In genomic region chr9:36151306-36152210, GRCh38 we compare ENCODE assay signal across 8 cellular contexts. TPM values are rescaled to one million over a fixed set of nuclear protein-coding genes. Genes with fewer than 3 reads are reported as not detected.
DNase-seq lines count a peak whose midpoint lies in the region; ATAC-seq and TF ChIP-seq lines count a peak whose summit lies in the region.

No MANE protein-coding gene starts in this region.

- H3K4me1 ChIP-seq in PC-3 (ENCODE audit: insufficient read depth, low read length) = peaks cover 28% of the 10 kb centered on the region
- H3K4me1 ChIP-seq in right cardiac atrium (ENCODE audit: control insufficient read depth, insufficient read depth, low read length) = peaks cover 11% of the 10 kb centered on the region

- H3K9me3 Mint-ChIP-seq in activated T-helper 17 cell treated with anti-CD3 and anti-CD28 coated beads, Interleukin-2, amount 50 U/mL, for 72 hours = no peaks in the 10 kb centered on the region

- intact Hi-C loops in PC-3 (cut with micrococcal nuclease) = no loop called here
- intact Hi-C loops in right cardiac atrium (cut with DNase I) = no loop called here

- H3F3A ChIP-seq in PC-3 (ENCODE audit: low read length, unreplicated experiment) = no peaks in the 10 kb centered on the region

- peak; percentile 78 for ATAC-seq in GM18505 (IDR thresholded peaks at IDR 0.05; ENCODE audit: unreplicated experiment)
- ATAC-seq in HG02884 (IDR thresholded peaks at IDR 0.05; ENCODE audit: unreplicated experiment) = peak; percentile 79
- peak; percentile 37 for ATAC-seq in PC-3
- ATAC-seq in activated T-helper 17 cell treated with anti-CD3 and anti-CD28 coated beads, Interleukin-2, amount 50 U/mL, for 72 hours (replicated peaks) = peak; percentile 88
- ATAC-seq in right cardiac atrium = peak; percentile 32 to 56

- POLR2A ChIA-PET in PC-3 (lab: Charles Lee; ENCODE audit: unreplicated experiment) = no interaction called here

- peak overlapping the region; percentile 92 for H3K27ac Mint-ChIP-seq in activated T-helper 17 cell treated with anti-CD3 and anti-CD28 coated beads, Interleukin-2, amount 50 U/mL, for 72 hours

- H3K9ac ChIP-seq in PC-3 (ENCODE audit: low read length) = no peak overlapping the region

- H3K27me3 ChIP-seq in PC-3 (ENCODE audit: low read length) (no peaks in the 10 kb centered on the region), right cardiac atrium (ENCODE audit: control insufficient read depth, insufficient read depth) (no peaks in the 10 kb centered on the region)

- H3K27ac ChIP-seq in PC-3 (ENCODE audit: low read length) (no peak overlapping the region), right cardiac atrium (ENCODE audit: low read length) (peak overlapping the region; percentile 61)

- TF ChIP-seq CTCF in PC-3 (conservative IDR thresholded peaks at IDR 0.05; ENCODE audit: low read depth, low read length) = no peak

- no peak overlapping the region for H3K4me3 ChIP-seq in PC-3 (ENCODE audit: low read length)
- no peak overlapping the region for H3K4me3 ChIP-seq in right cardiac atrium (ENCODE audit: low read length)

- no peaks in the 10 kb centered on the region for H3K79me2 ChIP-seq in PC-3 (ENCODE audit: low read length)

- DNase-seq in PC-3 (peak; percentile 14), right cardiac atrium (peak; percentile 65 to 82 (median 79)), NCI-H1436 (lab: John Stamatoyannopoulos, UW) (no peak), OCI-M2 (lab: John Stamatoyannopoulos, UW; ENCODE audit: unreplicated experiment) (no peak)
- peak; percentile 69 to 79 for DNase-seq in stimulated activated CD4-positive, alpha-beta T cell treated with anti-CD3 and anti-CD28 coated beads, Interleukin-4, amount 100 ng/mL, for 48 hours (ENCODE audit: low read depth in 2 of 2)

- no peak overlapping the region for H3K4me2 ChIP-seq in PC-3 (ENCODE audit: low read length)

- peak overlapping the region; percentile 84 for H3K4me3 Mint-ChIP-seq in activated T-helper 17 cell treated with anti-CD3 and anti-CD28 coated beads, Interleukin-2, amount 50 U/mL, for 72 hours

- no TSS peak for BruUV-seq in PC-3 (replicated peaks; lab: Mats Ljungman, UMichigan)

- H3K9me2 ChIP-seq in PC-3 (replicated peaks; ENCODE audit: low read length) = no peaks in the 10 kb centered on the region

- no peak overlapping the region for H2AFZ ChIP-seq in PC-3 (ENCODE audit: low read length)

- H4K20me1 ChIP-seq in PC-3 (ENCODE audit: low read length) = no peaks in the 10 kb centered on the region

- peak; percentile 56 for TF ChIP-seq POLR2A in GM18505 (IDR thresholded peaks at IDR 0.05; ENCODE audit: borderline replicate concordance, extremely low read depth, insufficient read depth, insufficient read length)

- H3K36me3 ChIP-seq in PC-3 (ENCODE audit: low read depth, low read length) = peaks cover 2% of the 10 kb centered on the region; the same call in 1 of the 2 replicates

- H3K9me3 ChIP-seq in PC-3 (ENCODE audit: low read length) = no peaks in the 10 kb centered on the region
- H3K9me3 ChIP-seq in right cardiac atrium (ENCODE audit: control insufficient read depth, low read length) = no peaks in the 10 kb centered on the region

- H3K4me1 Mint-ChIP-seq in activated T-helper 17 cell treated with anti-CD3 and anti-CD28 coated beads, Interleukin-2, amount 50 U/mL, for 72 hours = peaks cover 42% of the 10 kb centered on the region

- H3K36me3 Mint-ChIP-seq in activated T-helper 17 cell treated with anti-CD3 and anti-CD28 coated beads, Interleukin-2, amount 50 U/mL, for 72 hours (ENCODE audit: low read depth) = peaks cover 28% of the 10 kb centered on the region

- WGBS in right cardiac atrium = 65% methylated on average over 14 of the region's 14 CpGs

- CTCF ChIA-PET in PC-3 (lab: Charles Lee) = no interaction called here

- H3K27me3 Mint-ChIP-seq in activated T-helper 17 cell treated with anti-CD3 and anti-CD28 coated beads, Interleukin-2, amount 50 U/mL, for 72 hours = no peaks in the 10 kb centered on the region

RNA-seq across cellular contexts. Expression of gene GLIPR2, which starts 15.0 kb away (rescaled TPM):
- total RNA-seq in PC-3 (2014; rRNA removed) (6.7 and 10.1 TPM in 2 replicates), right cardiac atrium (10 to 100 TPM in 3 of 4 donors, 1 to 10 TPM in 1; 9.0 to 23.2 (median 14.7) TPM)
- total RNA-seq in activated T-helper 17 cell treated with anti-CD3 and anti-CD28 coated beads, Interleukin-2, amount 50 U/mL, for 72 hours = 10 to 100 TPM; 10.2 to 10.7 TPM
- 8.8 TPM for polyA plus RNA-seq in right cardiac atrium

RNA-seq across cellular contexts. Expression of gene CCIN, which starts 17.6 kb away (rescaled TPM):
- total RNA-seq in PC-3 (2014; rRNA removed) = 0.22 and 0.46 TPM in 2 replicates
- not detected for total RNA-seq in activated T-helper 17 cell treated with anti-CD3 and anti-CD28 coated beads, Interleukin-2, amount 50 U/mL, for 72 hours
- total RNA-seq in right cardiac atrium = under 1 TPM in 3 of 4 donors, not detected in 1; 0.12 to 0.28 (median 0.17) TPM
- polyA plus RNA-seq in right cardiac atrium = 0.07 TPM

RNA-seq across cellular contexts. Expression of gene CLTA, which starts 39.2 kb away (rescaled TPM):
- total RNA-seq in PC-3 (2014; rRNA removed) = 259 and 266 TPM in 2 replicates
- total RNA-seq in activated T-helper 17 cell treated with anti-CD3 and anti-CD28 coated beads, Interleukin-2, amount 50 U/mL, for 72 hours = 100 to 1,000 TPM in 1 of 2 donors, 10 to 100 TPM in 1; 69.3 to 166 TPM
- 10 to 100 TPM; 69.0 to 76.7 (median 75.1) TPM for total RNA-seq in right cardiac atrium
- polyA plus RNA-seq in right cardiac atrium = 69.5 TPM

Comparison
In these comparisons a context has a peak if more than half of its experiments do, and no peak if none do; other contexts are left out.
1. ATAC-seq: peak in every context shown above with its lines; median percentile 88 in activated T-helper 17 cell treated with anti-CD3 and anti-CD28 coated beads, Interleukin-2, amount 50 U/mL, for 72 hours; 79 in HG02884; 78 in GM18505; 44 in right cardiac atrium; 37 in PC-3.
2. DNase-seq: peak in PC-3 (single experiment), right cardiac atrium (3 of 3) and stimulated activated CD4-positive, alpha-beta T cell treated with anti-CD3 and anti-CD28 coated beads, Interleukin-4, amount 100 ng/mL, for 48 hours (2 of 2); none in NCI-H1436 (single experiment) and OCI-M2 (single experiment).